ENCODE assay signal across 9 cellular contexts in the genomic region with DNA sequence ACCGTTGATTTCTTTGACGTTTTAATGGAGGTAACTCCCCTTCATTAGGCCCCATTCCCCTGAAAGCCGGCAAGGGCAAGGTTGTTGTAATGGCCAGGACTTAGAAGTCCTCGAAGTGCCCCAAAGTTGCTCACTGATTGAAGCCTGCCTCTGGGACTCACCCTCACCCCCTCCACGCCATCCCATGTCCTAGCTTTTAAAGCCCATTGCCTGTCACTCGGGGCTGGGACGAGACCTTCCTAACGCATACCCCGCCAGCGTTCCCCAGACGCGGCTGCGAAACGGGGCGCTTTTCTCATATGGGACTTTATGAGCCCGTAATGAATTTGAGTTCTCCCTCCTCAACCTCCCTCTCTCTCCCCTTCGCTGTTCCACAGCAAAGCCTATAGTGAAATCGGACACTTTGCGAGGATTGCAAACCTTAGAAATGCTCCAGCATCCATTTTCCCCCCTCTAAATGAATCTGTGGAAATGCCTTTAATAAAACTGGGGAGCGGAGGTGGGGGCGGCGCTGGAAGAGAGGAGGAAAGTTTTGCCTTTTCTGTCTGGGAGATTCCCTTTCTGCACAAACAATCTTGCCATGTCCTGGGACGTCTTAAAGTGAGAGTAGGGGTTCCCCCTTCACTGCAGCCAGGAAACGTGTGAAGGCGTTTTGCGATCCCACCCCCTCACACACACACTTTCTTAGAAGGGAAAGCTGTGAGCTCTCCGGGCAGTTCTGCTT. TPM values are rescaled to one million over a fixed set of nuclear protein-coding genes. Genes with fewer than 3 reads are reported as not detected.
DNase-seq lines count a peak whose midpoint lies in the region; TF ChIP-seq lines count a peak whose summit lies in the region.
"Had no signal": no experiment of that assay in that cellular context is flagged by ENCODE, and none has a peak within 500 bp of the region (broad histone marks: within the 10 kb centered on the region; RNA-seq: fewer than 3 reads in every experiment).

No MANE protein-coding gene starts in this region.

- no peaks in the 10 kb centered on the region for H3K9me3 Mint-ChIP-seq in Caco-2 (ENCODE audit: unreplicated experiment)
- H3K9me3 Mint-ChIP-seq: activated CD8-positive, alpha-beta T cell treated with anti-CD3 and anti-CD28 coated beads for 36 hours had no signal

- peaks cover 43% of the 10 kb centered on the region for H3K27me3 Mint-ChIP-seq in Caco-2 (ENCODE audit: insufficient read depth, unreplicated experiment)

- H3K27ac ChIP-seq in SJCRH30 (peak overlapping the region; percentile 41), ovary (peak overlapping the region; percentile 66 to 90)

- H3K4me3 Mint-ChIP-seq in Caco-2 (ENCODE audit: unreplicated experiment), result peak overlapping the region; percentile 47
- H3K4me3 Mint-ChIP-seq: activated CD8-positive, alpha-beta T cell treated with anti-CD3 and anti-CD28 coated beads for 36 hours had no signal

- H3K36me3 ChIP-seq in Caco-2 (ENCODE audit: control insufficient read depth, insufficient read depth, low read length) (no peaks in the 10 kb centered on the region), SJCRH30 (no peaks in the 10 kb centered on the region), ovary (no peaks in the 10 kb centered on the region)

- CTCF ChIA-PET in Caco-2 (lab: Charles Lee), result no interaction called here

- no peak for TF ChIP-seq POLR2A in ovary (IDR thresholded peaks at IDR 0.05)

- intact Hi-C loops in Caco-2 (cut with micrococcal nuclease; ENCODE audit: unreplicated experiment), result loop anchor here (5.0 to 10.0 kb wide), 3 partner anchors 273 to 563 kb away; no protein-coding TSS in a partner anchor
- intact Hi-C loops in ovary (cut with DNase I), result loop anchor here in 3 of 4 donors (5.0 to 10.0 kb wide), 4 partner anchors 162 to 417 kb away; no protein-coding TSS in a partner anchor

- H3K27me3 ChIP-seq in Caco-2 (replicated peaks; ENCODE audit: control insufficient read depth, insufficient read depth, low read length) (peaks cover 4% of the 10 kb centered on the region), SJCRH30 (no peaks in the 10 kb centered on the region), ovary (no peaks in the 10 kb centered on the region)

- peaks cover 12% of the 10 kb centered on the region for H3K4me1 Mint-ChIP-seq in Caco-2 (ENCODE audit: low read depth, unreplicated experiment)

- TF ChIP-seq EP300 in ovary (IDR thresholded peaks at IDR 0.05), result no peak

- peaks cover 6% of the 10 kb centered on the region for H3K36me3 Mint-ChIP-seq in Caco-2 (ENCODE audit: insufficient read depth, unreplicated experiment)

- POLR2A ChIA-PET in Caco-2 (lab: Charles Lee), result no interaction called here

- no TSS peak for BruUV-seq in Caco-2 (replicated peaks; lab: Mats Ljungman, UMichigan)

- 1% methylated on average over 27 of the region's 27 CpGs for WGBS in ovary, 3 donors

- DNase-seq in Caco-2, result no peak
- peak; percentile 45 to 66 for DNase-seq in SJCRH30
- peak; percentile 92 for DNase-seq in fibroblast of pulmonary artery (ENCODE audit: low read depth)
- peak; percentile 26 to 54 (median 51) for DNase-seq in ovary
- no peak for DNase-seq in stimulated activated CD4-positive, alpha-beta T cell treated with anti-CD3 and anti-CD28 coated beads, Interleukin-1b, Interleukin-23, amount 100 ng/mL, for 48 hours
- DNase-seq in stimulated activated CD4-positive, alpha-beta T cell treated with anti-CD3 and anti-CD28 coated beads, Interleukin-4, amount 100 ng/mL, for 24 hours, result no peak
- DNase-seq in NCI-H1694 (lab: John Stamatoyannopoulos, UW), result no peak
- DNase-seq in globus pallidus (ENCODE audit: low spot score), result no peak
- DNase-seq: activated CD8-positive, alpha-beta T cell treated with anti-CD3 and anti-CD28 coated beads for 36 hours had no signal

- no peak for TF ChIP-seq CTCF in Caco-2 (IDR thresholded peaks at IDR 0.05; ENCODE audit: insufficient read depth in 1 of 2, low read depth in 1 of 2, low read length in 1 of 2, severe bottlenecking in 1 of 2, unreplicated experiment in 1 of 2)
- no peak for TF ChIP-seq CTCF in fibroblast of pulmonary artery (IDR thresholded peaks at IDR 0.05; ENCODE audit: low read length, missing control alignments)
- no peak for TF ChIP-seq CTCF in ovary (IDR thresholded peaks at IDR 0.05)

- H3K9me3 ChIP-seq in Caco-2, result no peaks in the 10 kb centered on the region
- no peaks in the 10 kb centered on the region for H3K9me3 ChIP-seq in SJCRH30 (replicated peaks)
- H3K9me3 ChIP-seq in ovary, result no peaks in the 10 kb centered on the region

- H3K4me1 ChIP-seq in Caco-2, result no peaks in the 10 kb centered on the region
- peaks cover 17% of the 10 kb centered on the region for H3K4me1 ChIP-seq in SJCRH30
- H3K4me1 ChIP-seq in ovary (ENCODE audit: insufficient read depth), result peaks cover 9% of the 10 kb centered on the region

- no peak overlapping the region for H3K4me3 ChIP-seq in Caco-2 (ENCODE audit: low read depth, low read length)
- peak overlapping the region; percentile 69 for H3K4me3 ChIP-seq in SJCRH30
- peak overlapping the region; percentile 88 for H3K4me3 ChIP-seq in fibroblast of pulmonary artery (replicated peaks; ENCODE audit: low read depth, low read length)
- H3K4me3 ChIP-seq in ovary, result peak overlapping the region; percentile 70

- no peak overlapping the region for H3K27ac Mint-ChIP-seq in Caco-2 (ENCODE audit: unreplicated experiment)
- H3K27ac Mint-ChIP-seq: activated CD8-positive, alpha-beta T cell treated with anti-CD3 and anti-CD28 coated beads for 36 hours had no signal

RNA-seq across cellular contexts. Expression of a gene that starts 1.5 kb away (rescaled TPM):
- total RNA-seq in Caco-2 (2022), result not detected in 2 replicates
- total RNA-seq in SJCRH30 (2014; rRNA removed; shearing (Covaris generic)), result 2.5 and 2.8 TPM in 2 replicates
- 1 to 10 TPM; 1.6 to 5.5 (median 2.6) TPM for total RNA-seq in ovary
- polyA plus RNA-seq in ovary, result 1 to 10 TPM in 1 of 2 donors, under 1 TPM in 1; 0.61 to 2.9 TPM
- total RNA-seq: activated CD8-positive, alpha-beta T cell treated with anti-CD3 and anti-CD28 coated beads for 36 hours had no signal

Comparison
In these comparisons a context has a peak if more than half of its experiments do, and no peak if none do; other contexts are left out.
1. DNase-seq: peak in SJCRH30 (2 of 2), fibroblast of pulmonary artery (single experiment) and ovary (5 of 5); none in Caco-2 (0 of 2), stimulated activated CD4-positive, alpha-beta T cell treated with anti-CD3 and anti-CD28 coated beads, Interleukin-1b, Interleukin-23, amount 100 ng/mL, for 48 hours (single experiment), stimulated activated CD4-positive, alpha-beta T cell treated with anti-CD3 and anti-CD28 coated beads, Interleukin-4, amount 100 ng/mL, for 24 hours (single experiment), NCI-H1694 (single experiment) and globus pallidus (single experiment).